ENCODE assay signal across 14 cellular contexts in genomic region chr17:17232303-17232621, GRCh38.
"Had no signal": no experiment of that assay in that cellular context is flagged by ENCODE, and none has a peak within 500 bp of the region (broad histone marks: within the 10 kb centered on the region; RNA-seq: fewer than 3 reads in every experiment).

No MANE protein-coding gene starts in this region.

- H3K4me1 ChIP-seq: breast epithelium had no signal

- H3K9me3 Mint-ChIP-seq: activated naive CD8-positive, alpha-beta T cell treated with anti-CD3 and anti-CD28 coated beads for 36 hours; activated T-cell treated with anti-CD3 and anti-CD28 coated beads, Interleukin-2, amount 50 U/mL, for 4 hours; stimulated activated effector memory CD8-positive, alpha-beta T cell treated with anti-CD3 and anti-CD28 coated beads, Interleukin-12 subunit alpha, Interleukin-12 subunit beta, amount 100 ng/mL, for 72 hours; T-cell; WTC11 had no signal

- H3K4me3 ChIP-seq: breast epithelium, esophagus squamous epithelium, SK-N-MC, skin epidermis, tibial nerve had no signal

- DNase-seq: activated CD4-positive, alpha-beta T cell treated with anti-CD3 and anti-CD28 coated beads, Interleukin-2, amount 50 U/mL, for 1 hour; activated gamma-delta T cell treated with Interleukin-2 at 50 U/mL for 16 hours; activated naive CD8-positive, alpha-beta T cell treated with anti-CD3 and anti-CD28 coated beads for 36 hours; activated T-cell treated with anti-CD3 and anti-CD28 coated beads, Interleukin-2, amount 50 U/mL, for 4 hours; esophagus squamous epithelium; foreskin fibroblast; T-cell had no signal

- ATAC-seq: activated T-cell treated with anti-CD3 and anti-CD28 coated beads, Interleukin-2, amount 50 U/mL, for 4 hours; stimulated activated effector memory CD8-positive, alpha-beta T cell treated with anti-CD3 and anti-CD28 coated beads, Interleukin-12 subunit alpha, Interleukin-12 subunit beta, amount 100 ng/mL, for 72 hours; T-cell; WTC11 had no signal

- H3K9me3 ChIP-seq: breast epithelium, esophagus squamous epithelium, tibial nerve had no signal

- H3K27me3 Mint-ChIP-seq: activated naive CD8-positive, alpha-beta T cell treated with anti-CD3 and anti-CD28 coated beads for 36 hours; T-cell had no signal

- H3K27ac ChIP-seq: breast epithelium, esophagus squamous epithelium, SK-N-MC, skin epidermis, tibial nerve had no signal

- FAIRE-seq: keratinocyte had no signal

- H3K4me3 Mint-ChIP-seq: activated naive CD8-positive, alpha-beta T cell treated with anti-CD3 and anti-CD28 coated beads for 36 hours; activated T-cell treated with anti-CD3 and anti-CD28 coated beads, Interleukin-2, amount 50 U/mL, for 4 hours; stimulated activated effector memory CD8-positive, alpha-beta T cell treated with anti-CD3 and anti-CD28 coated beads, Interleukin-12 subunit alpha, Interleukin-12 subunit beta, amount 100 ng/mL, for 72 hours; T-cell; WTC11 had no signal

- H3K27me3 ChIP-seq: breast epithelium, esophagus squamous epithelium, tibial nerve had no signal

- H3K27ac Mint-ChIP-seq: T-cell, WTC11 had no signal

- H3K36me3 ChIP-seq: breast epithelium had no signal
